Comparison of ENCODE assay signal across 8 cellular contexts in genomic region chr5:39256472-39256871, GRCh38. TPM values are rescaled to one million over a fixed set of nuclear protein-coding genes. Genes with fewer than 3 reads are reported as not detected.
DNase-seq lines count a peak whose midpoint lies in the region; ATAC-seq and TF ChIP-seq lines count a peak whose summit lies in the region.

No MANE protein-coding gene starts in this region.

- no peaks in the 10 kb centered on the region for H3K79me2 ChIP-seq in mammary epithelial cell (ENCODE audit: insufficient read depth, low read length)

- H3K27me3 ChIP-seq in mammary epithelial cell (ENCODE audit: insufficient read depth, low read length): no peaks in the 10 kb centered on the region

- no TSS peak for BruUV-seq in mammary epithelial cell (replicated peaks; lab: Mats Ljungman, UMichigan)

- DNase-seq in mammary epithelial cell (peak; percentile 96), skeletal muscle cell (ENCODE audit: low read depth) (peak; percentile 60), G401 (ENCODE audit: low spot score) (no peak), NCI-H2107 (lab: John Stamatoyannopoulos, UW) (no peak)

- H4K20me1 ChIP-seq in mammary epithelial cell (ENCODE audit: insufficient read depth, low read length): no peaks in the 10 kb centered on the region

- 2% methylated on average over 4 of the region's 4 CpGs for WGBS in mammary epithelial cell (ENCODE audit: low coverage, missing lambda C conversion rate)

- ATAC-seq in GM18517 (IDR thresholded peaks at IDR 0.05; ENCODE audit: unreplicated experiment) (peak; percentile 43), HG03460 (IDR thresholded peaks at IDR 0.05; ENCODE audit: unreplicated experiment) (peak; percentile 88), GM21390 (IDR thresholded peaks at IDR 0.05; ENCODE audit: unreplicated experiment) (no peak), HG02973 (IDR thresholded peaks at IDR 0.05; ENCODE audit: unreplicated experiment) (no peak)

- no peaks in the 10 kb centered on the region for H3K36me3 ChIP-seq in mammary epithelial cell (ENCODE audit: insufficient read depth, low read length)

- peaks cover 19% of the 10 kb centered on the region for H3K4me1 ChIP-seq in mammary epithelial cell (ENCODE audit: insufficient read depth, low read length)

- peak overlapping the region; percentile 81 for H3K9ac ChIP-seq in mammary epithelial cell (ENCODE audit: insufficient read depth, low read length)

- peak overlapping the region; percentile 98 for H3K27ac ChIP-seq in mammary epithelial cell (ENCODE audit: insufficient read depth, low read depth, low read length)

- peak overlapping the region; percentile 36 to 42 (median 39) for H3K4me3 ChIP-seq in mammary epithelial cell (replicated peaks in 1 of 3; ENCODE audit: insufficient read depth in 1 of 3, low read depth in 2 of 3, low read length in 3 of 3)
- H3K4me3 ChIP-seq in skeletal muscle cell (ENCODE audit: low read depth, low read length): no peak overlapping the region

- no peak for TF ChIP-seq CTCF in mammary epithelial cell (conservative IDR thresholded peaks at IDR 0.05 in 1 of 2, IDR thresholded peaks at IDR 0.05 in 1 of 2; ENCODE audit: extremely low read depth in 1 of 2, insufficient read depth in 1 of 2, low read depth in 1 of 2, low read length in 2 of 2)

- in situ Hi-C loops in mammary epithelial cell (cut with MboI; ENCODE audit: low sequenced_read_pairs in 2 of 2): no loop called here
- in situ Hi-C loops in G401 (cut with HindIII; ENCODE audit: low sequenced_read_pairs): no loop called here

- CTCF ChIA-PET in mammary epithelial cell (lab: Charles Lee; ENCODE audit: low non-redundant PET): interaction anchor here (0.6 kb wide), 1 partner anchor 54 kb away, joined by 4 read pairs; no protein-coding TSS in a partner anchor

- peak overlapping the region; percentile 6 for H2AFZ ChIP-seq in mammary epithelial cell (ENCODE audit: low read depth, low read length)

- peak overlapping the region; percentile 91 for H3K4me2 ChIP-seq in mammary epithelial cell (ENCODE audit: insufficient read depth, low read depth, low read length)

- intact Hi-C loops in mammary epithelial cell (cut with micrococcal nuclease): no loop called here

- dilution Hi-C loops in mammary epithelial cell (cut with HindIII; ENCODE audit: low sequenced_read_pairs): no loop called here

- no peaks in the 10 kb centered on the region for H3K9me3 ChIP-seq in mammary epithelial cell (replicated peaks; ENCODE audit: insufficient read depth, low read length)

RNA-seq across cellular contexts. Expression of gene FYB1, which starts 37.1 kb away (rescaled TPM):
- total RNA-seq in mammary epithelial cell: 1 to 10 TPM; 2.0 to 6.6 TPM
- 1.2 TPM for polyA plus RNA-seq in mammary epithelial cell
- 0.16 TPM for polyA minus RNA-seq in mammary epithelial cell
- total RNA-seq in G401 (2014; rRNA removed; shearing (Covaris generic)): not detected in 2 replicates

Comparison
In these comparisons a context has a peak if more than half of its experiments do, and no peak if none do; other contexts are left out.
1. ATAC-seq: peak in GM18517 (single experiment) and HG03460 (single experiment); none in GM21390 (single experiment) and HG02973 (single experiment).
2. DNase-seq: peak in mammary epithelial cell (single experiment) and skeletal muscle cell (single experiment); none in G401 (single experiment) and NCI-H2107 (single experiment).